In the genomic region with DNA sequence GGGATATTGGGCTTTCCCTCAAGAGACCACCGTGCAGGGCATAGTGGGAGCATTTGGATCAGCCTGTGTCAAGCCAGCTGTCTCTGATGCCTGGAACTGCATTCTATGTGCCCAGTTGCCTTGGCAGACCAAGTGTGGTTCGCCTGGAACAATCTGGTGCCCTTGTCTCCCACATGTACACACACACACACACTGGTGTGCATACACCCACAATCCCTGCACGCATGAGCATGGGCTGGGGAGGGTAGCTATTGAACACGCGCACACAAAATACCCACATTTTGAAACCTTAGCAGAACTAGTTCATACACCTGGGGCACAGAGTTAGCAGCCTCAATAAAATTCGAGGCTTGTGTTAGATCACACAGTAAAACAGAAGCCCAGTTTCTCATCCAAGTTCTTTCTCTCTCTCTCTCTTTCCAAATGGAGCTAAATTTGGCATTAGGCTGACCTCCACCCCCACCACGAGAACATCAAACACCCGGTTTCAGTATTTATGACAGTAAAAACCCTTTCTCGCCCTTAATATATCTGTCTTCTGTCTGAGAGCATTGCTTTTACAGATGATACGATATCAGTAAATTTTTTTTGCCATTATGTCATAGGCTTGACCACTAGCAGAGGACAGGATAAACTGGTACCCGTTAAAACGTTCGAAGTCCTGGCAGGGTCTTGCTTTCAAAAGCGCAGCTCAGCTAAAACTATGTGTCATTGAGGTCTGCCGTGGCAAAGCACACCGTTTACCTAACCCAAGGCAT, we compare ENCODE assay signal across 10 cellular contexts. TPM values are rescaled to one million over a fixed set of nuclear protein-coding genes. Genes with fewer than 3 reads are reported as not detected.
DNase-seq lines count a peak whose midpoint lies in the region; ATAC-seq and TF ChIP-seq lines count a peak whose summit lies in the region.
"Had no signal": no experiment of that assay in that cellular context is flagged by ENCODE, and none has a peak within 500 bp of the region (broad histone marks: within the 10 kb centered on the region; RNA-seq: fewer than 3 reads in every experiment).

No MANE protein-coding gene starts in this region.

- H3K27me3 ChIP-seq in mesenchymal stem cell (ENCODE audit: control insufficient read depth in 1 of 2, insufficient read depth in 1 of 2, low read length in 2 of 2) (peaks cover 22 to 23% of the 10 kb centered on the region in 2 experiments), stomach smooth muscle (ENCODE audit: control insufficient read depth in 1 of 2, insufficient read depth in 2 of 2, low read length in 2 of 2) (no peaks in the 10 kb centered on the region), testis (no peaks in the 10 kb centered on the region)

- no peaks in the 10 kb centered on the region for H3K9me3 Mint-ChIP-seq in activated T-cell treated with anti-CD3 and anti-CD28 coated beads, Interleukin-2, amount 50 U/mL, for 24 hours
- H3K9me3 Mint-ChIP-seq in activated naive CD8-positive, alpha-beta T cell (ENCODE audit: low read depth) = no peaks in the 10 kb centered on the region

- DNase-seq in activated T-cell treated with anti-CD3 and anti-CD28 coated beads, Interleukin-2, amount 50 U/mL, for 24 hours = no peak
- no peak for DNase-seq in activated T-cell treated with anti-CD3 and anti-CD28 coated beads for 4 hours
- DNase-seq in mesenchymal stem cell = peak; percentile 43
- no peak for DNase-seq in NCI-H748 (lab: John Stamatoyannopoulos, UW; ENCODE audit: unreplicated experiment)
- DNase-seq in testis = no peak
- DNase-seq: activated CD4-positive, alpha-beta T cell treated with anti-CD3 and anti-CD28 coated beads, Interleukin-2, amount 50 U/mL, for 1 hour; AML-193 had no signal

- peaks cover 27% of the 10 kb centered on the region for H3K4me1 Mint-ChIP-seq in activated T-cell treated with anti-CD3 and anti-CD28 coated beads, Interleukin-2, amount 50 U/mL, for 24 hours (ENCODE audit: low read depth)
- peaks cover 23% of the 10 kb centered on the region for H3K4me1 Mint-ChIP-seq in activated naive CD8-positive, alpha-beta T cell (ENCODE audit: low read depth)

- no peak for TF ChIP-seq CTCF in testis (IDR thresholded peaks at IDR 0.05)

- H3K9me3 ChIP-seq in mesenchymal stem cell (ENCODE audit: control insufficient read depth, low read length) (no peaks in the 10 kb centered on the region), stomach smooth muscle (ENCODE audit: control insufficient read depth in 2 of 2, low read length in 2 of 2) (no peaks in the 10 kb centered on the region), testis (no peaks in the 10 kb centered on the region)

- 54% methylated on average over 16 of the region's 16 CpGs for WGBS in mesenchymal stem cell
- 18 to 24% methylated on average over 16 of the region's 16 CpGs for WGBS in testis, 2 donors

- no peak overlapping the region for H3K4me2 ChIP-seq in mesenchymal stem cell (ENCODE audit: low read length, poor library complexity, severe bottlenecking)

- H2AK5ac ChIP-seq in mesenchymal stem cell (ENCODE audit: low read length, severe bottlenecking) = no peak overlapping the region

- no peak overlapping the region for H2BK5ac ChIP-seq in mesenchymal stem cell (ENCODE audit: low read depth, low read length, poor library complexity, severe bottlenecking)

- H3K27ac Mint-ChIP-seq in activated T-cell treated with anti-CD3 and anti-CD28 coated beads, Interleukin-2, amount 50 U/mL, for 24 hours = no peak overlapping the region
- H3K27ac Mint-ChIP-seq in activated naive CD8-positive, alpha-beta T cell = no peak overlapping the region

- H3K27ac ChIP-seq in mesenchymal stem cell (ENCODE audit: low read length, poor library complexity, severe bottlenecking) (no peak overlapping the region), stomach smooth muscle (ENCODE audit: low read length) (peak overlapping the region; percentile 31), testis (no peak overlapping the region)

- no peaks in the 10 kb centered on the region for H3K36me3 Mint-ChIP-seq in activated T-cell treated with anti-CD3 and anti-CD28 coated beads, Interleukin-2, amount 50 U/mL, for 24 hours (ENCODE audit: low read depth)
- H3K36me3 Mint-ChIP-seq in activated naive CD8-positive, alpha-beta T cell = no peaks in the 10 kb centered on the region

- H2BK120ac ChIP-seq in mesenchymal stem cell (ENCODE audit: low read depth, low read length) = no peak overlapping the region

- intact Hi-C loops in testis (cut with DNase I; ENCODE audit: low total_unique reads) = no loop called here

- H2BK12ac ChIP-seq in mesenchymal stem cell (ENCODE audit: low read length in 2 of 2) = no peak overlapping the region

- H3K36me3 ChIP-seq in mesenchymal stem cell (ENCODE audit: control insufficient read depth in 1 of 2, insufficient read depth in 2 of 2, low read depth in 1 of 2, low read length in 2 of 2) (no peaks in the 10 kb centered on the region), stomach smooth muscle (ENCODE audit: control insufficient read depth in 2 of 2, insufficient read depth in 2 of 2, low read length in 2 of 2) (no peaks in the 10 kb centered on the region), testis (ENCODE audit: low read depth, missing control alignments) (no peaks in the 10 kb centered on the region)

- H3K4me3 Mint-ChIP-seq in activated T-cell treated with anti-CD3 and anti-CD28 coated beads, Interleukin-2, amount 50 U/mL, for 24 hours = peak overlapping the region; percentile 49
- peak overlapping the region; percentile 76 for H3K4me3 Mint-ChIP-seq in activated naive CD8-positive, alpha-beta T cell

- TF ChIP-seq POLR2A in testis (IDR thresholded peaks at IDR 0.05) = no peak

- H3K9ac ChIP-seq in mesenchymal stem cell (ENCODE audit: low read length) (peak overlapping the region; percentile 97), stomach smooth muscle (ENCODE audit: low read length in 2 of 2) (peak overlapping the region; percentile 0 to 61)

- H3K27me3 Mint-ChIP-seq in activated T-cell treated with anti-CD3 and anti-CD28 coated beads, Interleukin-2, amount 50 U/mL, for 24 hours = peaks cover 81% of the 10 kb centered on the region
- peaks cover 34% of the 10 kb centered on the region for H3K27me3 Mint-ChIP-seq in activated naive CD8-positive, alpha-beta T cell

- H2AFZ ChIP-seq in mesenchymal stem cell (ENCODE audit: low read depth, low read length) = no peak overlapping the region

- no peak for ATAC-seq in GM18868 (IDR thresholded peaks at IDR 0.05; ENCODE audit: unreplicated experiment)

- H3K4me3 ChIP-seq in mesenchymal stem cell (ENCODE audit: insufficient read depth in 1 of 2, low read depth in 1 of 2, low read length in 2 of 2) = peak overlapping the region in 1 of 2 experiments; percentile 40
- peak overlapping the region; percentile 63 to 79 for H3K4me3 ChIP-seq in stomach smooth muscle (ENCODE audit: low read length in 2 of 2)
- H3K4me3 ChIP-seq in testis = no peak overlapping the region

- peak overlapping the region in 1 of 2 experiments; percentile 5 for H3K4ac ChIP-seq in mesenchymal stem cell (ENCODE audit: low read depth in 1 of 2, low read length in 2 of 2)

- H3K18ac ChIP-seq in mesenchymal stem cell (ENCODE audit: low read depth in 1 of 2, low read length in 2 of 2) = no peak overlapping the region

- peak overlapping the region in 1 of 2 experiments; percentile 22 for H3K14ac ChIP-seq in mesenchymal stem cell (ENCODE audit: low read length in 2 of 2)

- H4K8ac ChIP-seq in mesenchymal stem cell (ENCODE audit: low read length) = no peak overlapping the region

- H2BK15ac ChIP-seq in mesenchymal stem cell (ENCODE audit: low read depth, poor library complexity, severe bottlenecking) = no peak overlapping the region

- no peak overlapping the region for H4K91ac ChIP-seq in mesenchymal stem cell (ENCODE audit: low read length)

- peaks cover 22% of the 10 kb centered on the region for H3K4me1 ChIP-seq in mesenchymal stem cell (ENCODE audit: control insufficient read depth, insufficient read depth, low read depth, low read length)
- peaks cover 44% of the 10 kb centered on the region for H3K4me1 ChIP-seq in stomach smooth muscle (ENCODE audit: control insufficient read depth, insufficient read depth, low read length)
- peaks cover 30% of the 10 kb centered on the region for H3K4me1 ChIP-seq in testis

- H3K79me1 ChIP-seq in mesenchymal stem cell (replicated peaks; ENCODE audit: low read length, poor library complexity, severe bottlenecking) = no peaks in the 10 kb centered on the region

- no peak overlapping the region for H3K23ac ChIP-seq in mesenchymal stem cell (ENCODE audit: low read length in 2 of 2)

RNA-seq across cellular contexts. Expression of gene NFATC2, which starts 18.2 kb away (rescaled TPM):
- polyA plus RNA-seq in mesenchymal stem cell (2013, experiment 1 of 2) = 3.8 TPM
- 3.6 TPM for polyA plus RNA-seq in mesenchymal stem cell (2013, experiment 2 of 2)
- 1 to 10 TPM; 5.4 to 6.5 TPM for total RNA-seq in testis
- 7.5 TPM for polyA plus RNA-seq in testis (ENCODE audit: insufficient read depth, low read depth, low replicate concordance)

Comparison
In these comparisons a context has a peak if more than half of its experiments do, and no peak if none do; other contexts are left out.
1. H3K4me3 ChIP-seq: peak in stomach smooth muscle (2 of 2); none in testis (0 of 2).